8 cellular contexts compared by ENCODE assay signal in the genomic region with DNA sequence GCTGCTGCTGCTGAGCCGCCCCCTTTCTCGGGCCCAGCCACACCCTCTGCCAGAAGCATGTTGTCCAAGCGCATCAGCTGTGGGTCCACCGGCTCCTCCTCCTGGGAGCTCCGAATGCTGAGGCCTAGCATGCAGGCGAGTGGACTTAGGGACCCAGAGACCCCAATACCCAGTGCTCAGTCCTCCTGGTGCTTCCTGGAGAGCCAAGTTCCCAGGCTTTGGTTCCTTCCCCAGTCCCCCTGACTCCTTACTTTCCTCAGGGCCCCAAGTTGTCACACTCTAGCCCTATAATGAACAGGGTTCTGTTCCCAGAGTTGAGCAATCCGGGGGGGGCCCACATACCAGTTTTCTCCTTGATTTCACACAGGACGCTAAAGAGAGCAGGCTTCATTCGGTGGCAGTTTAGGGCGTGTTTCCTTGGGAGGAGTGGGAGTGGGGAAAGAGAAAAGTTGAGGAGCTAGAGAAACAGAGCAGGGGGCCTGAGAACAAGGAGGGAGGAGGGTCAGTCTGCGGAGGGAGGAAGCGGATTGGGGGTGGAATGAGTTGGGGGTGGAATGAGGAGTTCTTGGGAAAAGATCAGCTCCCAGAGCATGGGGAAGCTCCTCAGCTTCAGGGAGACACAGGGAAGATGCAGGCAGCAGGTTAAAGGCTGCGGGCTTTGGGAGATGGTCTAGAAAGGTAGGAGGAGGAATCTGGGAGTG. TPM values are rescaled to one million over a fixed set of nuclear protein-coding genes. Genes with fewer than 3 reads are reported as not detected.
DNase-seq lines count a peak whose midpoint lies in the region; ATAC-seq, FAIRE-seq and TF ChIP-seq lines count a peak whose summit lies in the region.

No MANE protein-coding gene starts in this region.

- no peaks in the 10 kb centered on the region for H3K27me3 ChIP-seq in left ventricle myocardium inferior (ENCODE audit: low read depth)
- H3K27me3 ChIP-seq in breast epithelium: no peaks in the 10 kb centered on the region
- H3K27me3 ChIP-seq in vagina: no peaks in the 10 kb centered on the region

- ATAC-seq in Right ventricle myocardium inferior: no peak

- H3K9me3 ChIP-seq in left ventricle myocardium inferior (replicated peaks): no peaks in the 10 kb centered on the region
- no peaks in the 10 kb centered on the region for H3K9me3 ChIP-seq in breast epithelium
- no peaks in the 10 kb centered on the region for H3K9me3 ChIP-seq in mesodermal cell (ENCODE audit: control insufficient read depth, low read length)
- no peaks in the 10 kb centered on the region for H3K9me3 ChIP-seq in vagina

- peak overlapping the region; percentile 83 for H3K4me3 ChIP-seq in left ventricle myocardium inferior
- H3K4me3 ChIP-seq in breast epithelium: peak overlapping the region; percentile 68 to 76 (median 74)
- peak overlapping the region; percentile 74 for H3K4me3 ChIP-seq in mesodermal cell (ENCODE audit: extremely low read depth, insufficient read depth, low read length, poor library complexity, severe bottlenecking)
- H3K4me3 ChIP-seq in vagina: peak overlapping the region; percentile 57 to 85

- DNase-seq in left ventricle myocardium inferior: no peak
- DNase-seq in Right ventricle myocardium inferior (ENCODE audit: missing footprints): no peak
- DNase-seq in breast epithelium (ENCODE audit: low spot score in 2 of 2): no peak
- no peak for DNase-seq in vagina (ENCODE audit: extremely low spot score in 2 of 2)
- DNase-seq in H54 (ENCODE audit: insufficient read length, low spot score): no peak
- DNase-seq in stimulated activated CD4-positive, alpha-beta T cell treated with anti-CD3 and anti-CD28 coated beads, Interleukin-2, amount 100 ng/mL, for 48 hours: no peak
- DNase-seq in NCI-H187 (lab: John Stamatoyannopoulos, UW): no peak

- FAIRE-seq in H54 (lab: Jason Lieb, UNC): no peak

- 28 to 33% methylated on average over 7 to 10 of the region's 13 CpGs for WGBS in mesodermal cell (ENCODE audit: insufficient coverage in 2 of 2), 2 experiments

- TF ChIP-seq POLR2A in breast epithelium (IDR thresholded peaks at IDR 0.05): peak; percentile 9
- no peak for TF ChIP-seq POLR2A in vagina (IDR thresholded peaks at IDR 0.05)
- TF ChIP-seq POLR2A in H54 (IDR thresholded peaks at IDR 0.05; ENCODE audit: low read depth, low read length): no peak

- H3K36me3 ChIP-seq in left ventricle myocardium inferior (peaks cover 16% of the 10 kb centered on the region), breast epithelium (no peaks in the 10 kb centered on the region), mesodermal cell (ENCODE audit: control insufficient read depth, insufficient read depth, low read length) (peaks cover 44% of the 10 kb centered on the region), vagina (peaks cover 0 to 19% of the 10 kb centered on the region in 2 donors)

- H3K27ac ChIP-seq in left ventricle myocardium inferior (replicated peaks) (peak overlapping the region; percentile 98), breast epithelium (peak overlapping the region; percentile 97 to 98), mesodermal cell (ENCODE audit: low read depth, low read length, severe bottlenecking) (peak overlapping the region; percentile 82), vagina (peak overlapping the region; percentile 99)

- no peak for TF ChIP-seq CTCF in left ventricle myocardium inferior (IDR thresholded peaks at IDR 0.05; ENCODE audit: borderline replicate concordance)
- TF ChIP-seq CTCF in breast epithelium (IDR thresholded peaks at IDR 0.05): no peak
- TF ChIP-seq CTCF in vagina (IDR thresholded peaks at IDR 0.05): no peak

- peaks cover 91% of the 10 kb centered on the region for H3K4me1 ChIP-seq in left ventricle myocardium inferior
- peaks cover 0 to 6% of the 10 kb centered on the region in 2 donors for H3K4me1 ChIP-seq in breast epithelium
- peaks cover 56% of the 10 kb centered on the region for H3K4me1 ChIP-seq in mesodermal cell (ENCODE audit: control insufficient read depth, insufficient read depth, low read length, poor library complexity, severe bottlenecking)
- H3K4me1 ChIP-seq in vagina: peaks cover 72% of the 10 kb centered on the region

- intact Hi-C loops in left ventricle myocardium inferior (cut with micrococcal nuclease): no loop called here
- intact Hi-C loops in Right ventricle myocardium inferior (cut with DNase I): no loop called here
- intact Hi-C loops in breast epithelium (cut with DNase I; ENCODE audit: low total_unique reads): no loop called here
- intact Hi-C loops in vagina (cut with DNase I): loop anchor here (10.0 kb wide), 1 partner anchor 1016 kb away; a partner anchor contains a TSS

RNA-seq across cellular contexts. Expression of a gene that starts 1.5 kb away (rescaled TPM):
- total RNA-seq in left ventricle myocardium inferior: 36.5 TPM
- 42.9 TPM for total RNA-seq in Right ventricle myocardium inferior
- total RNA-seq in breast epithelium: 10 to 100 TPM; 32.3 to 61.6 (median 48.5) TPM
- 227 TPM for polyA plus RNA-seq in mesodermal cell (2013, experiment 1 of 2)
- 188 TPM for polyA plus RNA-seq in mesodermal cell (2013, experiment 2 of 2)
- total RNA-seq in vagina: 49.4 TPM

RNA-seq across cellular contexts. Expression of a gene that starts 3.9 kb away (rescaled TPM):
- total RNA-seq in left ventricle myocardium inferior (5.0 TPM), Right ventricle myocardium inferior (6.3 TPM), breast epithelium (10 to 100 TPM in 2 of 3 donors, 1 to 10 TPM in 1; 8.2 to 18.2 (median 11.3) TPM), vagina (16.2 TPM)
- polyA plus RNA-seq in mesodermal cell (2013, experiment 1 of 2): 47.5 TPM
- polyA plus RNA-seq in mesodermal cell (2013, experiment 2 of 2): 35.1 TPM

RNA-seq across cellular contexts. Expression of a gene that starts 4.5 kb away (rescaled TPM):
- total RNA-seq in left ventricle myocardium inferior (1.8 TPM), Right ventricle myocardium inferior (2.0 TPM), breast epithelium (1 to 10 TPM; 1.3 to 2.6 (median 1.8) TPM), vagina (8.1 TPM)
- polyA plus RNA-seq in mesodermal cell (2013, experiment 1 of 2): 23.7 TPM
- polyA plus RNA-seq in mesodermal cell (2013, experiment 2 of 2): 19.3 TPM

RNA-seq across cellular contexts. Expression of a gene that starts 10.3 kb away (rescaled TPM):
- total RNA-seq in left ventricle myocardium inferior (76.0 TPM), Right ventricle myocardium inferior (97.5 TPM), breast epithelium (10 to 100 TPM; 56.3 to 78.0 (median 70.5) TPM), vagina (48.4 TPM)
- 101 TPM for polyA plus RNA-seq in mesodermal cell (2013, experiment 1 of 2)
- 85.4 TPM for polyA plus RNA-seq in mesodermal cell (2013, experiment 2 of 2)

RNA-seq across cellular contexts. Expression of a gene that starts 12.6 kb away (rescaled TPM):
- total RNA-seq in left ventricle myocardium inferior (43.0 TPM), Right ventricle myocardium inferior (48.2 TPM), breast epithelium (10 to 100 TPM; 25.8 to 33.8 (median 30.6) TPM), vagina (35.1 TPM)
- polyA plus RNA-seq in mesodermal cell (2013, experiment 1 of 2): 123 TPM
- polyA plus RNA-seq in mesodermal cell (2013, experiment 2 of 2): 98.6 TPM
